In the genomic region with DNA sequence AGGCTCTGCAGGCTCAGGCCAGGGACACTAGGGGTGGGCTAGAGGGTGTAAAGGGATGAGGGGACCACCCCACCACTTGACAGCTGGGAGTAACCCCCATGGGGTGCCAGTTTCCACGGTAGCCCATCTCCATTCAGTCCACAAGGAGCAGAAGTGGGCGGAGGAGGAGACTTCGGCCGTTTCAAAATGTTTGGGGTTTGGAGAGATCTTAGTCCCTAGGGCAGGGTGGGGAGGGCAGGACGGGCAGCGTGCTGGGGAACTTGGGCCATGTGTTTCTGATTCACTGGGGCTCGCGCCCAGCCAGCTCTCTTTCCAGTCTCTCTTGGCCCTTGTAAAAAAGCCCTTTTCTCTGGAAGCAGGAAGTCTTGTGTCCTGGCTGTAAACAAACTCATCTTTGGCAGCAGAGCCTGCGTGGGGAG, we compare ENCODE assay signal across 9 cellular contexts. TPM values are rescaled to one million over a fixed set of nuclear protein-coding genes. Genes with fewer than 3 reads are reported as not detected.
DNase-seq lines count a peak whose midpoint lies in the region; ATAC-seq and TF ChIP-seq lines count a peak whose summit lies in the region.
"Had no signal": no experiment of that assay in that cellular context is flagged by ENCODE, and none has a peak within 500 bp of the region (broad histone marks: within the 10 kb centered on the region; RNA-seq: fewer than 3 reads in every experiment).

No MANE protein-coding gene starts in this region.

- intact Hi-C loops in left ventricle myocardium inferior (cut with micrococcal nuclease), result loop anchor here (10.0 kb wide), 1 partner anchor 146 kb away; no protein-coding TSS in a partner anchor

- H3K27ac ChIP-seq in adipose tissue (ENCODE audit: low read depth, low read length), result peak overlapping the region; percentile 80
- peak overlapping the region; percentile 98 for H3K27ac ChIP-seq in left ventricle myocardium inferior (replicated peaks)
- H3K27ac ChIP-seq in smooth muscle cell (ENCODE audit: low read depth), result peak overlapping the region; percentile 87
- H3K27ac ChIP-seq: neutrophil had no signal

- no peak for ATAC-seq in GM19328 (IDR thresholded peaks at IDR 0.05; ENCODE audit: unreplicated experiment)

- TF ChIP-seq CTCF in left ventricle myocardium inferior (IDR thresholded peaks at IDR 0.05; ENCODE audit: borderline replicate concordance), result no peak
- no peak for TF ChIP-seq CTCF in smooth muscle cell (IDR thresholded peaks at IDR 0.05; ENCODE audit: borderline replicate concordance, insufficient read depth, poor library complexity, severe bottlenecking)

- H3K4me2 ChIP-seq in smooth muscle cell, result peak overlapping the region; percentile 69

- H3K4me3 ChIP-seq in left ventricle myocardium inferior (peak overlapping the region; percentile 54), smooth muscle cell (no peak overlapping the region), HAP-1 (no peak overlapping the region)

- H3K4me1 ChIP-seq in left ventricle myocardium inferior (peaks cover 84% of the 10 kb centered on the region), smooth muscle cell (ENCODE audit: low read depth) (peaks cover 21% of the 10 kb centered on the region), HAP-1 (no peaks in the 10 kb centered on the region)

- DNase-seq in ELR (ENCODE audit: low read depth) (peak; percentile 85), left ventricle myocardium inferior (peak; percentile 87), smooth muscle cell (lab: John Stamatoyannopoulos, UW; ENCODE audit: unreplicated experiment) (peak; percentile 77), OCI-M1 (lab: John Stamatoyannopoulos, UW) (no peak), HAP-1 (ENCODE audit: low spot score in 2 of 2) (no peak)
- no peak for DNase-seq in activated CD4-positive, alpha-beta T cell treated with anti-CD3 and anti-CD28 coated beads, Interleukin-2, amount 50 U/mL, for 4 hours

- H2AFZ ChIP-seq in smooth muscle cell (ENCODE audit: low read depth), result no peak overlapping the region

- peak overlapping the region; percentile 18 for H3K9ac ChIP-seq in smooth muscle cell (ENCODE audit: low read depth)

- H3K79me2 ChIP-seq in smooth muscle cell (ENCODE audit: low read depth), result no peaks in the 10 kb centered on the region

- no peaks in the 10 kb centered on the region for H3K27me3 ChIP-seq in left ventricle myocardium inferior (ENCODE audit: low read depth)
- no peaks in the 10 kb centered on the region for H3K27me3 ChIP-seq in smooth muscle cell (ENCODE audit: low read depth)
- no peaks in the 10 kb centered on the region for H3K27me3 ChIP-seq in HAP-1 (ENCODE audit: low read depth)

- peaks cover 8% of the 10 kb centered on the region for H3F3A ChIP-seq in smooth muscle cell (ENCODE audit: low read depth)

- no peaks in the 10 kb centered on the region for H4K20me1 ChIP-seq in smooth muscle cell (ENCODE audit: low read depth)

- in situ Hi-C loops in HAP-1 (cut with MboI; ENCODE audit: low sequenced_read_pairs), result loop anchor here (10.0 kb wide), 1 partner anchor 96 kb away; no protein-coding TSS in a partner anchor

- H3K9me3 ChIP-seq in left ventricle myocardium inferior (replicated peaks) (no peaks in the 10 kb centered on the region), smooth muscle cell (replicated peaks; ENCODE audit: low read depth) (no peaks in the 10 kb centered on the region), HAP-1 (no peaks in the 10 kb centered on the region)
- H3K9me3 ChIP-seq: neutrophil had no signal

- H3K36me3 ChIP-seq in left ventricle myocardium inferior (no peaks in the 10 kb centered on the region), smooth muscle cell (ENCODE audit: low read depth) (no peaks in the 10 kb centered on the region), HAP-1 (replicated peaks) (no peaks in the 10 kb centered on the region)
- H3K36me3 ChIP-seq: neutrophil had no signal

- 20 to 50% (median 30%) methylated on average over 9 of the region's 9 CpGs for WGBS in adipose tissue, 3 donors
- 14% methylated on average over 9 of the region's 9 CpGs for WGBS in smooth muscle cell (ENCODE audit: low lambda C conversion rate)

RNA-seq across cellular contexts. Expression of gene CYGB, which starts 8.3 kb away (rescaled TPM):
- polyA plus RNA-seq in adipose tissue (10 to 100 TPM in 2 of 3 donors, 1 to 10 TPM in 1; 8.4 to 77.6 (median 54.4) TPM), smooth muscle cell (20.5 and 22.2 TPM in 2 replicates)
- total RNA-seq in left ventricle myocardium inferior (24.1 TPM), smooth muscle cell (4.9 and 13.9 TPM in 2 replicates)

RNA-seq across cellular contexts. Expression of gene PRCD, which starts 10.6 kb away (rescaled TPM):
- polyA plus RNA-seq in adipose tissue (10 to 100 TPM in 1 of 3 donors, 1 to 10 TPM in 2; 1.6 to 14.4 (median 4.7) TPM), smooth muscle cell (5.0 and 5.8 TPM in 2 replicates)
- total RNA-seq in left ventricle myocardium inferior (3.9 TPM), smooth muscle cell (0.31 and 1.4 TPM in 2 replicates)

RNA-seq across cellular contexts. Expression of gene RHBDF2, which starts 28.0 kb away (rescaled TPM):
- polyA plus RNA-seq in adipose tissue (10 to 100 TPM; 14.1 to 20.8 (median 19.8) TPM), smooth muscle cell (20.5 and 25.4 TPM in 2 replicates)
- total RNA-seq in left ventricle myocardium inferior (13.8 TPM), smooth muscle cell (4.9 and 12.2 TPM in 2 replicates)

RNA-seq across cellular contexts. Expression of gene ST6GALNAC2, which starts 56.4 kb away (rescaled TPM):
- polyA plus RNA-seq in adipose tissue (1 to 10 TPM; 2.0 to 6.4 (median 4.2) TPM), smooth muscle cell (1.2 and 13.2 TPM in 2 replicates)
- total RNA-seq in left ventricle myocardium inferior (4.3 TPM), smooth muscle cell (6.9 and 9.9 TPM in 2 replicates)

Comparison
In these comparisons a context has a peak if more than half of its experiments do, and no peak if none do; other contexts are left out.
1. DNase-seq: peak in ELR (single experiment), left ventricle myocardium inferior (single experiment) and smooth muscle cell (single experiment); none in OCI-M1 (single experiment), activated CD4-positive, alpha-beta T cell treated with anti-CD3 and anti-CD28 coated beads, Interleukin-2, amount 50 U/mL, for 4 hours (0 of 2) and HAP-1 (0 of 2).
2. Peak in every context shown above with its lines, with median percentiles within 50 percentile points of each other: H3K27ac ChIP-seq.